In the genomic region with DNA sequence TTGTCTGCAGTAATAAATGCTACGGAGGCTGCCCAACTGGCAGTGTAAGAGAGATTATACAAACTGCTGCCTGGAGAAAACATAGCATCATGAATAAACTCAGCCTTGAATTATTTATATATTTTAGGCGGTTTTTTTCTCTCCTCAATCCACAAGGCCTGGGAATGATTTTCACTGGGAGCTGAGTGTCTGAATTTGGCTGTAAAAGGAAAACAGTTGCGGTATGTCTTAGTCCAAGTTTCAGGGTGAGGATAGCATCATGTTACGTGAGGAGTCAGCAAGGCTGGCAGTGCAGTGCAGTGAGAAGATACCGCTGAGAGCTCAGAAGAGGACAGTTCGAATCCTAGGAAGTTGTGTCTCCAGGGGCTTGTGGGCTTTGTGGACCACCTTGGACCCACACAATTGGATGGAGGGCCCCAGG, we compare ENCODE assay signal across 15 cellular contexts.
DNase-seq lines count a peak whose midpoint lies in the region; ATAC-seq and TF ChIP-seq lines count a peak whose summit lies in the region.
"Had no signal": no experiment of that assay in that cellular context is flagged by ENCODE, and none has a peak within 500 bp of the region (broad histone marks: within the 10 kb centered on the region; RNA-seq: fewer than 3 reads in every experiment).

No MANE protein-coding gene starts in this region.

- no peak overlapping the region for H3K4me2 ChIP-seq in PC-9
- H3K4me2 ChIP-seq: BLaER1 treated with 17β-estradiol and CSF1 and Interleukin-3, amounts not matched to agents 10 nM and 100 nM had no signal

- H3K36me3 Mint-ChIP-seq in activated CD8-positive, alpha-beta T cell treated with anti-CD3 and anti-CD28 coated beads, Interleukin-2, amount 10 ng/mL, durations not matched to agents 7 days and 5 days (ENCODE audit: low read depth): no peaks in the 10 kb centered on the region
- H3K36me3 Mint-ChIP-seq: memory B cell, type B pancreatic cell had no signal

- peaks cover 4% of the 10 kb centered on the region for H3K27me3 Mint-ChIP-seq in activated CD8-positive, alpha-beta T cell treated with anti-CD3 and anti-CD28 coated beads, Interleukin-2, amount 10 ng/mL, durations not matched to agents 7 days and 5 days (ENCODE audit: low read depth)
- H3K27me3 Mint-ChIP-seq: activated CD4-positive, alpha-beta T cell treated with anti-CD3 and anti-CD28 coated beads, Interleukin-2, amount 10 ng/mL, durations not matched to agents 24 days and 14 days; activated T-helper 17 cell treated with anti-CD3 and anti-CD28 coated beads, Interleukin-2, amount 50 U/mL, for 72 hours had no signal

- H3K4me3 ChIP-seq in AG09309 (ENCODE audit: control insufficient read depth, low read depth, low read length) (no peak overlapping the region), PC-9 (no peak overlapping the region), fibroblast of mammary gland (ENCODE audit: control insufficient read depth, low read depth, low read length) (no peak overlapping the region)
- H3K4me3 ChIP-seq: BLaER1 treated with 17β-estradiol and CSF1 and Interleukin-3, amounts not matched to agents 10 nM and 100 nM had no signal

- no peak overlapping the region for H3K27ac Mint-ChIP-seq in activated CD8-positive, alpha-beta T cell treated with anti-CD3 and anti-CD28 coated beads, Interleukin-2, amount 10 ng/mL, durations not matched to agents 7 days and 5 days
- H3K27ac Mint-ChIP-seq: activated CD4-positive, alpha-beta T cell treated with anti-CD3 and anti-CD28 coated beads, Interleukin-2, amount 10 ng/mL, durations not matched to agents 24 days and 14 days; activated T-helper 17 cell treated with anti-CD3 and anti-CD28 coated beads, Interleukin-2, amount 50 U/mL, for 72 hours; memory B cell; type B pancreatic cell had no signal

- CTCF ChIA-PET in PC-9 (lab: Charles Lee): no interaction called here
- CTCF ChIA-PET in activated CD8-positive, alpha-beta T cell treated with anti-CD3 and anti-CD28 coated beads, Interleukin-2, amount 10 ng/mL, durations not matched to agents 7 days and 5 days (lab: Charles Lee): no interaction called here

- no peaks in the 10 kb centered on the region for H3K9me3 Mint-ChIP-seq in activated CD8-positive, alpha-beta T cell treated with anti-CD3 and anti-CD28 coated beads, Interleukin-2, amount 10 ng/mL, durations not matched to agents 7 days and 5 days (ENCODE audit: insufficient read depth)
- H3K9me3 Mint-ChIP-seq: activated CD4-positive, alpha-beta T cell treated with anti-CD3 and anti-CD28 coated beads, Interleukin-2, amount 10 ng/mL, durations not matched to agents 24 days and 14 days; activated T-helper 17 cell treated with anti-CD3 and anti-CD28 coated beads, Interleukin-2, amount 50 U/mL, for 72 hours; memory B cell; type B pancreatic cell had no signal

- H4K20me1 ChIP-seq in PC-9 (ENCODE audit: insufficient read depth): no peaks in the 10 kb centered on the region
- H4K20me1 ChIP-seq: BLaER1 treated with 17β-estradiol and CSF1 and Interleukin-3, amounts not matched to agents 10 nM and 100 nM had no signal

- no peak for ATAC-seq in HG02610 (IDR thresholded peaks at IDR 0.05; ENCODE audit: unreplicated experiment)
- ATAC-seq in activated CD8-positive, alpha-beta T cell treated with anti-CD3 and anti-CD28 coated beads, Interleukin-2, amount 10 ng/mL, durations not matched to agents 7 days and 5 days: no peak
- ATAC-seq in GM21423 (IDR thresholded peaks at IDR 0.05; ENCODE audit: unreplicated experiment): no peak
- ATAC-seq: activated T-helper 17 cell treated with anti-CD3 and anti-CD28 coated beads, Interleukin-2, amount 50 U/mL, for 72 hours had no signal

- no TSS peak for BruUV-seq in PC-9 (replicated peaks; lab: Mats Ljungman, UMichigan)

- intact Hi-C loops in PC-9 (cut with micrococcal nuclease; ENCODE audit: unreplicated experiment): no loop called here

- no peak overlapping the region for H3K4me3 Mint-ChIP-seq in activated CD8-positive, alpha-beta T cell treated with anti-CD3 and anti-CD28 coated beads, Interleukin-2, amount 10 ng/mL, durations not matched to agents 7 days and 5 days
- H3K4me3 Mint-ChIP-seq: activated CD4-positive, alpha-beta T cell treated with anti-CD3 and anti-CD28 coated beads, Interleukin-2, amount 10 ng/mL, durations not matched to agents 24 days and 14 days; activated T-helper 17 cell treated with anti-CD3 and anti-CD28 coated beads, Interleukin-2, amount 50 U/mL, for 72 hours; memory B cell; type B pancreatic cell had no signal

- POLR2A ChIA-PET in PC-9 (lab: Charles Lee; ENCODE audit: unreplicated experiment): no interaction called here
- POLR2A ChIA-PET in activated CD8-positive, alpha-beta T cell treated with anti-CD3 and anti-CD28 coated beads, Interleukin-2, amount 10 ng/mL, durations not matched to agents 7 days and 5 days (lab: Charles Lee): no interaction called here

- peak overlapping the region; percentile 99 for H3K27ac ChIP-seq in PC-9
- H3K27ac ChIP-seq: BLaER1 treated with 17β-estradiol and CSF1 and Interleukin-3, amounts not matched to agents 10 nM and 100 nM had no signal

- peaks cover 37% of the 10 kb centered on the region for H3K4me1 ChIP-seq in PC-9 (replicated peaks; ENCODE audit: insufficient read depth)

- peaks cover 26% of the 10 kb centered on the region for H3F3A ChIP-seq in PC-9 (ENCODE audit: insufficient read depth, low read depth)

- H3K9me2 ChIP-seq in PC-9 (ENCODE audit: insufficient read depth): no peaks in the 10 kb centered on the region; the same call in 1 of the 2 replicates

- peak; percentile 93 for DNase-seq in AG09309 (ENCODE audit: low read depth)
- no peak for DNase-seq in PC-9
- DNase-seq in fibroblast of mammary gland (ENCODE audit: low read depth): peak; percentile 99
- peak; percentile 8 for DNase-seq in occipital lobe (lab: John Stamatoyannopoulos, UW)
- no peak for DNase-seq in activated CD8-positive, alpha-beta T cell treated with anti-CD3 and anti-CD28 coated beads, Interleukin-2, amount 10 ng/mL, durations not matched to agents 7 days and 5 days
- no peak for DNase-seq in NCI-H146 (lab: John Stamatoyannopoulos, UW)
- DNase-seq: activated CD4-positive, alpha-beta T cell treated with anti-CD3 and anti-CD28 coated beads, Interleukin-2, amount 10 ng/mL, durations not matched to agents 24 days and 14 days; NCI-H1436 treated with DMSO at 0.1 percent for 48 hours; T-helper 1 cell had no signal

- no peak overlapping the region for H2AFZ ChIP-seq in PC-9

- H3K4me1 Mint-ChIP-seq in activated CD8-positive, alpha-beta T cell treated with anti-CD3 and anti-CD28 coated beads, Interleukin-2, amount 10 ng/mL, durations not matched to agents 7 days and 5 days (ENCODE audit: low read depth): no peaks in the 10 kb centered on the region
- H3K4me1 Mint-ChIP-seq: activated CD4-positive, alpha-beta T cell treated with anti-CD3 and anti-CD28 coated beads, Interleukin-2, amount 10 ng/mL, durations not matched to agents 24 days and 14 days; activated T-helper 17 cell treated with anti-CD3 and anti-CD28 coated beads, Interleukin-2, amount 50 U/mL, for 72 hours; memory B cell had no signal

- TF ChIP-seq CTCF in AG09309 (IDR thresholded peaks at IDR 0.05; ENCODE audit: control insufficient read depth, insufficient read depth, low read depth, low read length, missing control alignments): no peak
- TF ChIP-seq CTCF in PC-9 (conservative IDR thresholded peaks at IDR 0.05): no peak
- TF ChIP-seq CTCF in fibroblast of mammary gland (conservative IDR thresholded peaks at IDR 0.05; ENCODE audit: control insufficient read depth, insufficient read depth, low read depth, low read length): no peak

- no peaks in the 10 kb centered on the region for H3K79me2 ChIP-seq in PC-9 (ENCODE audit: low read depth)

- H3K9me3 ChIP-seq in PC-9 (ENCODE audit: insufficient read depth, low read depth): peaks cover 6% of the 10 kb centered on the region; the same call in 1 of the 2 replicates
- H3K9me3 ChIP-seq: BLaER1 treated with 17β-estradiol and CSF1 and Interleukin-3, amounts not matched to agents 10 nM and 100 nM had no signal

- H3K36me3 ChIP-seq in PC-9 (ENCODE audit: low read depth): no peaks in the 10 kb centered on the region
- H3K36me3 ChIP-seq: BLaER1 treated with 17β-estradiol and CSF1 and Interleukin-3, amounts not matched to agents 10 nM and 100 nM had no signal

- H3K27me3 ChIP-seq in PC-9 (ENCODE audit: insufficient read depth, low read depth): no peaks in the 10 kb centered on the region
- H3K27me3 ChIP-seq: BLaER1 treated with 17β-estradiol and CSF1 and Interleukin-3, amounts not matched to agents 10 nM and 100 nM had no signal

Comparison
In these comparisons a context has a peak if more than half of its experiments do, and no peak if none do; other contexts are left out.
1. DNase-seq: peak in AG09309 (single experiment), fibroblast of mammary gland (single experiment) and occipital lobe (single experiment); none in PC-9 (0 of 2), activated CD8-positive, alpha-beta T cell treated with anti-CD3 and anti-CD28 coated beads, Interleukin-2, amount 10 ng/mL, durations not matched to agents 7 days and 5 days (single experiment) and NCI-H146 (single experiment).